Comparison of ENCODE assay signal across 18 cellular contexts in genomic region chr1:245356891-245357585, GRCh38.
DNase-seq lines count a peak whose midpoint lies in the region; ATAC-seq, FAIRE-seq and TF ChIP-seq lines count a peak whose summit lies in the region.
"Had no signal": no experiment of that assay in that cellular context is flagged by ENCODE, and none has a peak within 500 bp of the region (broad histone marks: within the 10 kb centered on the region; RNA-seq: fewer than 3 reads in every experiment).

No MANE protein-coding gene starts in this region.

- TF ChIP-seq EP300 in H1 (IDR thresholded peaks at IDR 0.05; ENCODE audit: borderline replicate concordance in 1 of 2, low read depth in 2 of 2, low read length in 2 of 2): no peak

- 92 to 93% (median 92%) methylated on average over 10 of the region's 10 CpGs for WGBS in heart left ventricle, 4 donors
- WGBS in H1 (ENCODE audit: extremely low coverage in 1 of 2, insufficient coverage in 1 of 2, insufficient read length in 1 of 2, insufficient replicate concordance in 2 of 2, low coverage in 1 of 2, low lambda C conversion rate in 2 of 2, missing lambda C conversion rate in 1 of 2), 2 experiments: 87% methylated on average over 10 of the region's 10 CpGs; no CpG with 5 or more reads in 1 of the 2 experiments

- H3K9me3 Mint-ChIP-seq in nephron progenitor cell: peaks cover 8% of the 10 kb centered on the region
- no peaks in the 10 kb centered on the region for H3K9me3 Mint-ChIP-seq in type B pancreatic cell

- peak overlapping the region; percentile 52 for H3K27ac Mint-ChIP-seq in nephron progenitor cell
- H3K27ac Mint-ChIP-seq in type B pancreatic cell: peak overlapping the region; percentile 34

- H2BK15ac ChIP-seq in H1 (ENCODE audit: low read length): no peak overlapping the region

- H3K27me3 Mint-ChIP-seq in nephron progenitor cell (ENCODE audit: low read depth, poor library complexity) (peaks cover 6% of the 10 kb centered on the region), type B pancreatic cell (no peaks in the 10 kb centered on the region)

- H2BK5ac ChIP-seq in H1 (ENCODE audit: low read depth, low read length): no peak overlapping the region

- TF ChIP-seq POLR2A in heart left ventricle (IDR thresholded peaks at IDR 0.05): no peak
- no peak for TF ChIP-seq POLR2A in H1 (IDR thresholded peaks at IDR 0.05; ENCODE audit: control extremely low read depth in 1 of 2, low read depth in 2 of 2, low read length in 2 of 2)

- H3K4me2 ChIP-seq in H1 (ENCODE audit: insufficient read depth in 1 of 2, low read depth in 2 of 2, low read length in 2 of 2): no peak overlapping the region
- H3K4me2 ChIP-seq: BLaER1 treated with 17β-estradiol and CSF1 and Interleukin-3, amounts not matched to agents 10 nM and 100 nM had no signal

- CTCF ChIA-PET in H1 (lab: Charles Lee; ENCODE audit: partially characterized antibody): interaction anchor here (1.2 kb wide), 1 partner anchor 204 kb away, joined by 3 read pairs; no protein-coding TSS in a partner anchor

- H3K4me3 Mint-ChIP-seq in nephron progenitor cell: no peak overlapping the region
- peak overlapping the region; percentile 6 for H3K4me3 Mint-ChIP-seq in type B pancreatic cell

- H3K36me3 Mint-ChIP-seq in nephron progenitor cell (ENCODE audit: low read depth) (peaks cover 28% of the 10 kb centered on the region), type B pancreatic cell (no peaks in the 10 kb centered on the region)

- no peak overlapping the region for H3K23ac ChIP-seq in H1 (ENCODE audit: insufficient read length)

- no peaks in the 10 kb centered on the region for H3K23me2 ChIP-seq in H1 (ENCODE audit: low read depth, low read length)

- H2AFZ ChIP-seq in H1 (ENCODE audit: low read length): 0 out of 2 replicates have a peak overlapping the region, but pooled peaks have one; percentile 39

- TF ChIP-seq CTCF in cardiac muscle cell (IDR thresholded peaks at IDR 0.05; ENCODE audit: low read depth, low read length): no peak
- no peak for TF ChIP-seq CTCF in heart left ventricle (IDR thresholded peaks at IDR 0.05)
- no peak for TF ChIP-seq CTCF in H1 (IDR thresholded peaks at IDR 0.05; ENCODE audit: control extremely low read depth in 1 of 3, insufficient read depth in 1 of 3, low read depth in 1 of 3, low read length in 3 of 3)
- no peak for TF ChIP-seq CTCF in nephron progenitor cell (IDR thresholded peaks at IDR 0.05)
- no peak for TF ChIP-seq CTCF in type B pancreatic cell (conservative IDR thresholded peaks at IDR 0.05)

- H3K14ac ChIP-seq in H1 (ENCODE audit: insufficient read length): no peak overlapping the region

- H3K4me1 Mint-ChIP-seq in nephron progenitor cell (peaks cover 51% of the 10 kb centered on the region), type B pancreatic cell (ENCODE audit: unreplicated experiment) (peaks cover 4% of the 10 kb centered on the region)

- no peak overlapping the region; the same call in 1 of the 2 replicates for H4K8ac ChIP-seq in H1 (ENCODE audit: extremely low read depth, insufficient read depth, low read length)

- H4K91ac ChIP-seq in H1 (replicated peaks; ENCODE audit: insufficient read length, low read length): no peak overlapping the region

- H3K79me1 ChIP-seq in H1 (ENCODE audit: low read depth, low read length): no peaks in the 10 kb centered on the region

- no peak for DNase-seq in cardiac muscle cell (ENCODE audit: low read depth in 1 of 2, low spot score in 1 of 2)
- no peak for DNase-seq in heart left ventricle
- no peak for DNase-seq in H1 (ENCODE audit: low read depth in 1 of 2, low spot score in 2 of 2)
- DNase-seq in nephron progenitor cell: no peak
- DNase-seq in type B pancreatic cell (ENCODE audit: extremely low spot score, unreplicated experiment): no peak
- DNase-seq in NCI-H128 (lab: John Stamatoyannopoulos, UW; ENCODE audit: unreplicated experiment): no peak
- no peak for DNase-seq in DMS 273 (lab: John Stamatoyannopoulos, UW; ENCODE audit: unreplicated experiment)
- DNase-seq: DMS 273 treated with DMSO at 0.1 percent for 48 hours; GF-D8; Karpas-422; MM.1S; NCI-H1092 treated with DMSO at 0.1 percent for 48 hours; NK-92 treated with Interleukin-12 subunit alpha and Interleukin-12 subunit beta, amount 100 ng/mL, for 24 hours; OCI-M1 had no signal

- no peak overlapping the region for H3K9ac ChIP-seq in H1 (replicated peaks in 1 of 4; ENCODE audit: extremely low read depth in 1 of 4, low read depth in 3 of 4, low read length in 3 of 4)
- H3K9ac ChIP-seq: BLaER1 treated with 17β-estradiol and CSF1 and Interleukin-3, amounts not matched to agents 10 nM and 100 nM had no signal

- H3K9me3 ChIP-seq in cardiac muscle cell (ENCODE audit: low read depth): no peaks in the 10 kb centered on the region
- no peaks in the 10 kb centered on the region for H3K9me3 ChIP-seq in heart left ventricle
- H3K9me3 ChIP-seq in H1 (ENCODE audit: insufficient read depth in 2 of 2, low read depth in 1 of 2, low read length in 1 of 2): no peaks in the 10 kb centered on the region
- H3K9me3 ChIP-seq: BLaER1 treated with 17β-estradiol and CSF1 and Interleukin-3, amounts not matched to agents 10 nM and 100 nM had no signal

- no peaks in the 10 kb centered on the region for H4K20me1 ChIP-seq in H1 (replicated peaks in 1 of 2; ENCODE audit: control insufficient read depth in 1 of 2, insufficient read depth in 2 of 2, low read length in 2 of 2)
- H4K20me1 ChIP-seq: BLaER1 treated with 17β-estradiol and CSF1 and Interleukin-3, amounts not matched to agents 10 nM and 100 nM had no signal

- no peak overlapping the region for H2BK12ac ChIP-seq in H1 (ENCODE audit: low read depth, low read length)

- H3K4ac ChIP-seq in H1 (replicated peaks; ENCODE audit: insufficient read length, low read depth, low read length): no peak overlapping the region

- no peaks in the 10 kb centered on the region for H3K36me3 ChIP-seq in cardiac muscle cell
- H3K36me3 ChIP-seq in heart left ventricle: no peaks in the 10 kb centered on the region
- no peaks in the 10 kb centered on the region for H3K36me3 ChIP-seq in H1 (ENCODE audit: control insufficient read depth in 2 of 4, insufficient read depth in 4 of 4, low read length in 3 of 4)
- H3K36me3 ChIP-seq: BLaER1 treated with 17β-estradiol and CSF1 and Interleukin-3, amounts not matched to agents 10 nM and 100 nM had no signal

- H3K27me3 ChIP-seq in cardiac muscle cell (no peaks in the 10 kb centered on the region), heart left ventricle (no peaks in the 10 kb centered on the region), H1 (replicated peaks in 1 of 4; ENCODE audit: control insufficient read depth in 3 of 4, extremely low read depth in 1 of 4, insufficient read depth in 3 of 4, low read length in 3 of 4) (no peaks in the 10 kb centered on the region)
- H3K27me3 ChIP-seq: BLaER1 treated with 17β-estradiol and CSF1 and Interleukin-3, amounts not matched to agents 10 nM and 100 nM had no signal

- no peak overlapping the region for H2AK5ac ChIP-seq in H1 (ENCODE audit: low read depth, low read length)

- TF ChIP-seq RAD21 in H1 (IDR thresholded peaks at IDR 0.05 in 1 of 2, conservative IDR thresholded peaks at IDR 0.05 in 1 of 2; ENCODE audit: low read depth in 2 of 2, low read length in 2 of 2): no peak

- H3K4me1 ChIP-seq in cardiac muscle cell (ENCODE audit: low read depth) (peaks cover 15% of the 10 kb centered on the region), heart left ventricle (no peaks in the 10 kb centered on the region), H1 (replicated peaks in 1 of 4; ENCODE audit: control insufficient read depth in 3 of 4, insufficient read depth in 4 of 4, low read length in 3 of 4) (no peaks in the 10 kb centered on the region; a peak in 1 of 7 replicates)

- no peak overlapping the region for H4K5ac ChIP-seq in H1 (ENCODE audit: insufficient read length, low read depth, low read length)

- no peak overlapping the region for H3K4me3 ChIP-seq in cardiac muscle cell
- H3K4me3 ChIP-seq in heart left ventricle: no peak overlapping the region
- H3K4me3 ChIP-seq in H1 (ENCODE audit: extremely low read depth in 1 of 4, insufficient read depth in 2 of 4, low read depth in 3 of 4, low read length in 4 of 4): no peak overlapping the region
- H3K4me3 ChIP-seq: BLaER1 treated with 17β-estradiol and CSF1 and Interleukin-3, amounts not matched to agents 10 nM and 100 nM had no signal

- H3K79me2 ChIP-seq in H1 (ENCODE audit: control insufficient read depth in 1 of 2, insufficient read depth in 2 of 2, low read length in 2 of 2): no peaks in the 10 kb centered on the region

- POLR2A ChIA-PET in H1 (lab: Charles Lee; ENCODE audit: partially characterized antibody): interaction anchor here (0.6 kb wide), 1 partner anchor 158 kb away, joined by 3 read pairs; no protein-coding TSS in a partner anchor

- H2BK120ac ChIP-seq in H1 (replicated peaks; ENCODE audit: low read depth, low read length): no peak overlapping the region

- H2BK20ac ChIP-seq in H1 (ENCODE audit: low read length): no peak overlapping the region

- H3K27ac ChIP-seq in cardiac muscle cell: peak overlapping the region; percentile 76
- H3K27ac ChIP-seq in heart left ventricle: no peak overlapping the region
- H3K27ac ChIP-seq in H1 (ENCODE audit: low read depth, low read length): no peak overlapping the region
- H3K27ac ChIP-seq: BLaER1 treated with 17β-estradiol and CSF1 and Interleukin-3, amounts not matched to agents 10 nM and 100 nM; RWPE1 had no signal

- no peak for FAIRE-seq in H1 (lab: Jason Lieb, UNC)
- FAIRE-seq: GM12892 had no signal

- no peak overlapping the region for H3K18ac ChIP-seq in H1 (ENCODE audit: extremely low read depth, low read length)

- no peak for ATAC-seq in heart left ventricle
- no peak for ATAC-seq in GM18498 (IDR thresholded peaks at IDR 0.05; ENCODE audit: unreplicated experiment)

- intact Hi-C loops in heart left ventricle (cut with DNase I): no loop called here

- no peak overlapping the region for H3K56ac ChIP-seq in H1 (replicated peaks; ENCODE audit: insufficient read length, low read depth, low read length)

TF ChIP-seq in H1, 55 proteins besides CTCF, POLR2A, EP300 and RAD21:
- TF ChIP-seq SUZ12 (IDR thresholded peaks at IDR 0.05; ENCODE audit: low read length): no peak
- TF ChIP-seq RBBP5 (IDR thresholded peaks at IDR 0.05; ENCODE audit: borderline replicate concordance, low read depth, low read length): no peak
- no peak for TF ChIP-seq TEAD4 (IDR thresholded peaks at IDR 0.05; ENCODE audit: low read depth, low read length)
